Comparison of ENCODE assay signal across 1 cellular context in genomic region chr9:136482793-136483588, GRCh38.
TF ChIP-seq lines count a peak whose summit lies in the region.

A gene with protein sequence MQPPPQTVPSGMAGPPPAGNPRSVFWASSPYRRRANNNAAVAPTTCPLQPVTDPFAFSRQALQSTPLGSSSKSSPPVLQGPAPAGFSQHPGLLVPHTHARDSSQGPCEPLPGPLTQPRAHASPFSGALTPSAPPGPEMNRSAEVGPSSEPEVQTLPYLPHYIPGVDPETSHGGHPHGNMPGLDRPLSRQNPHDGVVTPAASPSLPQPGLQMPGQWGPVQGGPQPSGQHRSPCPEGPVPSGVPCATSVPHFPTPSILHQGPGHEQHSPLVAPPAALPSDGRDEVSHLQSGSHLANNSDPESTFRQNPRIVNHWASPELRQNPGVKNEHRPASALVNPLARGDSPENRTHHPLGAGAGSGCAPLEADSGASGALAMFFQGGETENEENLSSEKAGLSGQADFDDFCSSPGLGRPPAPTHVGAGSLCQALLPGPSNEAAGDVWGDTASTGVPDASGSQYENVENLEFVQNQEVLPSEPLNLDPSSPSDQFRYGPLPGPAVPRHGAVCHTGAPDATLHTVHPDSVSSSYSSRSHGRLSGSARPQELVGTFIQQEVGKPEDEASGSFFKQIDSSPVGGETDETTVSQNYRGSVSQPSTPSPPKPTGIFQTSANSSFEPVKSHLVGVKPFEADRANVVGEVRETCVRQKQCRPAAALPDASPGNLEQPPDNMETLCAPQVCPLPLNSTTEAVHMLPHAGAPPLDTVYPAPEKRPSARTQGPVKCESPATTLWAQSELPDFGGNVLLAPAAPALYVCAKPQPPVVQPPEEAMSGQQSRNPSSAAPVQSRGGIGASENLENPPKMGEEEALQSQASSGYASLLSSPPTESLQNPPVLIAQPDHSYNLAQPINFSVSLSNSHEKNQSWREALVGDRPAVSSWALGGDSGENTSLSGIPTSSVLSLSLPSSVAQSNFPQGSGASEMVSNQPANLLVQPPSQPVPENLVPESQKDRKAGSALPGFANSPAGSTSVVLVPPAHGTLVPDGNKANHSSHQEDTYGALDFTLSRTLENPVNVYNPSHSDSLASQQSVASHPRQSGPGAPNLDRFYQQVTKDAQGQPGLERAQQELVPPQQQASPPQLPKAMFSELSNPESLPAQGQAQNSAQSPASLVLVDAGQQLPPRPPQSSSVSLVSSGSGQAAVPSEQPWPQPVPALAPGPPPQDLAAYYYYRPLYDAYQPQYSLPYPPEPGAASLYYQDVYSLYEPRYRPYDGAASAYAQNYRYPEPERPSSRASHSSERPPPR (N-terminal part only) (minus strand): TSS chr9:136483040. CDS start chr9:136477615, 5,425 bp downstream.

TF ChIP-seq in HepG2, 621 proteins besides CTCF, POLR2A, EP300 and RAD21 (continued from another document and continues in another):
- TF ChIP-seq SP4 (CRISPR knock-in tag; IDR thresholded peaks at IDR 0.05): peak; percentile 98
- TF ChIP-seq MTA3 (CRISPR knock-in tag; IDR thresholded peaks at IDR 0.05): no peak
- TF ChIP-seq MXD1 (CRISPR knock-in tag; IDR thresholded peaks at IDR 0.05): peak; percentile 49; the same call in 1 of the 2 replicates
- TF ChIP-seq, protein P1, sequence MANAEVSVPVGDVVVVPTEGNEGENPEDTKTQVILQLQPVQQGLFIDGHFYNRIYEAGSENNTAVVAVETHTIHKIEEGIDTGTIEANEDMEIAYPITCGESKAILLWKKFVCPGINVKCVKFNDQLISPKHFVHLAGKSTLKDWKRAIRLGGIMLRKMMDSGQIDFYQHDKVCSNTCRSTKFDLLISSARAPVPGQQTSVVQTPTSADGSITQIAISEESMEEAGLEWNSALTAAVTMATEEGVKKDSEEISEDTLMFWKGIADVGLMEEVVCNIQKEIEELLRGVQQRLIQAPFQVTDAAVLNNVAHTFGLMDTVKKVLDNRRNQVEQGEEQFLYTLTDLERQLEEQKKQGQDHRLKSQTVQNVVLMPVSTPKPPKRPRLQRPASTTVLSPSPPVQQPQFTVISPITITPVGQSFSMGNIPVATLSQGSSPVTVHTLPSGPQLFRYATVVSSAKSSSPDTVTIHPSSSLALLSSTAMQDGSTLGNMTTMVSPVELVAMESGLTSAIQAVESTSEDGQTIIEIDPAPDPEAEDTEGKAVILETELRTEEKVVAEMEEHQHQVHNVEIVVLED (CRISPR knock-in tag; IDR thresholded peaks at IDR 0.05; ENCODE audit: borderline replicate concordance): peak; percentile 75
- 0 out of 2 replicates have a peak, but pooled peaks have one; percentile 30 for TF ChIP-seq ZNF891 (CRISPR knock-in tag; IDR thresholded peaks at IDR 0.05)
- TF ChIP-seq MAZ (IDR thresholded peaks at IDR 0.05; ENCODE audit: borderline replicate concordance, low read depth, low read length): peak; percentile 62; the same call in 1 of the 2 replicates
- TF ChIP-seq MAZ (CRISPR knock-in tag; IDR thresholded peaks at IDR 0.05; ENCODE audit: low read depth): peak; percentile 76
- peak; percentile 81 for TF ChIP-seq POLR2AphosphoS5 (IDR thresholded peaks at IDR 0.05; ENCODE audit: low read depth, low read length)
- TF ChIP-seq, protein P2, sequence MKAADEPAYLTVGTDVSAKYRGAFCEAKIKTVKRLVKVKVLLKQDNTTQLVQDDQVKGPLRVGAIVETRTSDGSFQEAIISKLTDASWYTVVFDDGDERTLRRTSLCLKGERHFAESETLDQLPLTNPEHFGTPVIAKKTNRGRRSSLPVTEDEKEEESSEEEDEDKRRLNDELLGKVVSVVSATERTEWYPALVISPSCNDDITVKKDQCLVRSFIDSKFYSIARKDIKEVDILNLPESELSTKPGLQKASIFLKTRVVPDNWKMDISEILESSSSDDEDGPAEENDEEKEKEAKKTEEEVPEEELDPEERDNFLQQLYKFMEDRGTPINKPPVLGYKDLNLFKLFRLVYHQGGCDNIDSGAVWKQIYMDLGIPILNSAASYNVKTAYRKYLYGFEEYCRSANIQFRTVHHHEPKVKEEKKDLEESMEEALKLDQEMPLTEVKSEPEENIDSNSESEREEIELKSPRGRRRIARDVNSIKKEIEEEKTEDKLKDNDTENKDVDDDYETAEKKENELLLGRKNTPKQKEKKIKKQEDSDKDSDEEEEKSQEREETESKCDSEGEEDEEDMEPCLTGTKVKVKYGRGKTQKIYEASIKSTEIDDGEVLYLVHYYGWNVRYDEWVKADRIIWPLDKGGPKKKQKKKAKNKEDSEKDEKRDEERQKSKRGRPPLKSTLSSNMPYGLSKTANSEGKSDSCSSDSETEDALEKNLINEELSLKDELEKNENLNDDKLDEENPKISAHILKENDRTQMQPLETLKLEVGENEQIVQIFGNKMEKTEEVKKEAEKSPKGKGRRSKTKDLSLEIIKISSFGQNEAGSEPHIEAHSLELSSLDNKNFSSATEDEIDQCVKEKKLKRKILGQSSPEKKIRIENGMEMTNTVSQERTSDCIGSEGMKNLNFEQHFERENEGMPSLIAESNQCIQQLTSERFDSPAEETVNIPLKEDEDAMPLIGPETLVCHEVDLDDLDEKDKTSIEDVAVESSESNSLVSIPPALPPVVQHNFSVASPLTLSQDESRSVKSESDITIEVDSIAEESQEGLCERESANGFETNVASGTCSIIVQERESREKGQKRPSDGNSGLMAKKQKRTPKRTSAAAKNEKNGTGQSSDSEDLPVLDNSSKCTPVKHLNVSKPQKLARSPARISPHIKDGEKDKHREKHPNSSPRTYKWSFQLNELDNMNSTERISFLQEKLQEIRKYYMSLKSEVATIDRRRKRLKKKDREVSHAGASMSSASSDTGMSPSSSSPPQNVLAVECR (CRISPR knock-in tag; IDR thresholded peaks at IDR 0.05; ENCODE audit: borderline replicate concordance): peak; percentile 80; the same call in 1 of the 2 replicates
- peak; percentile 52; the same call in 1 of the 2 replicates for TF ChIP-seq NFKB2 (CRISPR knock-in tag; IDR thresholded peaks at IDR 0.05; ENCODE audit: borderline replicate concordance)
- 0 out of 2 replicates have a peak, but pooled peaks have one; percentile 52 for TF ChIP-seq ZNF772 (CRISPR knock-in tag; IDR thresholded peaks at IDR 0.05)
- TF ChIP-seq, protein P3, sequence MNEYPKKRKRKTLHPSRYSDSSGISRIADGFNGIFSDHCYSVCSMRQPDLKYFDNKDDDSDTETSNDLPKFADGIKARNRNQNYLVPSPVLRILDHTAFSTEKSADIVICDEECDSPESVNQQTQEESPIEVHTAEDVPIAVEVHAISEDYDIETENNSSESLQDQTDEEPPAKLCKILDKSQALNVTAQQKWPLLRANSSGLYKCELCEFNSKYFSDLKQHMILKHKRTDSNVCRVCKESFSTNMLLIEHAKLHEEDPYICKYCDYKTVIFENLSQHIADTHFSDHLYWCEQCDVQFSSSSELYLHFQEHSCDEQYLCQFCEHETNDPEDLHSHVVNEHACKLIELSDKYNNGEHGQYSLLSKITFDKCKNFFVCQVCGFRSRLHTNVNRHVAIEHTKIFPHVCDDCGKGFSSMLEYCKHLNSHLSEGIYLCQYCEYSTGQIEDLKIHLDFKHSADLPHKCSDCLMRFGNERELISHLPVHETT (CRISPR knock-in tag; conservative IDR thresholded peaks at IDR 0.05): peak; percentile 70; the same call in 1 of the 2 replicates
- 0 out of 2 replicates have a peak, but pooled peaks have one; percentile 57 for TF ChIP-seq FOXC1 (CRISPR knock-in tag; IDR thresholded peaks at IDR 0.05; ENCODE audit: borderline replicate concordance)
- TF ChIP-seq ZFP82 (CRISPR knock-in tag; IDR thresholded peaks at IDR 0.05; ENCODE audit: borderline replicate concordance): 0 out of 2 replicates have a peak, but pooled peaks have one; percentile 49
- peak; percentile 52; the same call in 1 of the 2 replicates for TF ChIP-seq MEIS2 (CRISPR knock-in tag; IDR thresholded peaks at IDR 0.05)
- TF ChIP-seq ZNF329 (CRISPR knock-in tag; IDR thresholded peaks at IDR 0.05; ENCODE audit: low read depth): peak; percentile 66
- TF ChIP-seq AGO2 (optimal IDR thresholded peaks at IDR 0.05; ENCODE audit: low read depth, low read length): peak; percentile 88
- peak; percentile 25; the same call in 1 of the 2 replicates for TF ChIP-seq IRF2 (CRISPR knock-in tag; IDR thresholded peaks at IDR 0.05)
- TF ChIP-seq, protein P4, sequence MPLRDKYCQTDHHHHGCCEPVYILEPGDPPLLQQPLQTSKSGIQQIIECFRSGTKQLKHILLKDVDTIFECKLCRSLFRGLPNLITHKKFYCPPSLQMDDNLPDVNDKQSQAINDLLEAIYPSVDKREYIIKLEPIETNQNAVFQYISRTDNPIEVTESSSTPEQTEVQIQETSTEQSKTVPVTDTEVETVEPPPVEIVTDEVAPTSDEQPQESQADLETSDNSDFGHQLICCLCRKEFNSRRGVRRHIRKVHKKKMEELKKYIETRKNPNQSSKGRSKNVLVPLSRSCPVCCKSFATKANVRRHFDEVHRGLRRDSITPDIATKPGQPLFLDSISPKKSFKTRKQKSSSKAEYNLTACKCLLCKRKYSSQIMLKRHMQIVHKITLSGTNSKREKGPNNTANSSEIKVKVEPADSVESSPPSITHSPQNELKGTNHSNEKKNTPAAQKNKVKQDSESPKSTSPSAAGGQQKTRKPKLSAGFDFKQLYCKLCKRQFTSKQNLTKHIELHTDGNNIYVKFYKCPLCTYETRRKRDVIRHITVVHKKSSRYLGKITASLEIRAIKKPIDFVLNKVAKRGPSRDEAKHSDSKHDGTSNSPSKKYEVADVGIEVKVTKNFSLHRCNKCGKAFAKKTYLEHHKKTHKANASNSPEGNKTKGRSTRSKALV (CRISPR knock-in tag; IDR thresholded peaks at IDR 0.05): peak; percentile 33; the same call in 1 of the 2 replicates
- TF ChIP-seq ZNF781 (CRISPR knock-in tag; IDR thresholded peaks at IDR 0.05; ENCODE audit: borderline replicate concordance, not compliant biosample characterization): no peak
- peak; percentile 22; the same call in 1 of the 2 replicates for TF ChIP-seq ZNF777 (CRISPR knock-in tag; IDR thresholded peaks at IDR 0.05)
- peak; percentile 81 for TF ChIP-seq SIN3B (IDR thresholded peaks at IDR 0.05; ENCODE audit: low read length)
- TF ChIP-seq MATR3 (CRISPR knock-in tag; IDR thresholded peaks at IDR 0.05): no peak
- no peak for TF ChIP-seq CCDC6 (CRISPR knock-in tag; IDR thresholded peaks at IDR 0.05)
- TF ChIP-seq CEBPG (CRISPR knock-in tag; IDR thresholded peaks at IDR 0.05): peak; percentile 80
- peak; percentile 69; the same call in 1 of the 2 replicates for TF ChIP-seq ZMYM4 (CRISPR knock-in tag; IDR thresholded peaks at IDR 0.05)
- TF ChIP-seq, protein P5, sequence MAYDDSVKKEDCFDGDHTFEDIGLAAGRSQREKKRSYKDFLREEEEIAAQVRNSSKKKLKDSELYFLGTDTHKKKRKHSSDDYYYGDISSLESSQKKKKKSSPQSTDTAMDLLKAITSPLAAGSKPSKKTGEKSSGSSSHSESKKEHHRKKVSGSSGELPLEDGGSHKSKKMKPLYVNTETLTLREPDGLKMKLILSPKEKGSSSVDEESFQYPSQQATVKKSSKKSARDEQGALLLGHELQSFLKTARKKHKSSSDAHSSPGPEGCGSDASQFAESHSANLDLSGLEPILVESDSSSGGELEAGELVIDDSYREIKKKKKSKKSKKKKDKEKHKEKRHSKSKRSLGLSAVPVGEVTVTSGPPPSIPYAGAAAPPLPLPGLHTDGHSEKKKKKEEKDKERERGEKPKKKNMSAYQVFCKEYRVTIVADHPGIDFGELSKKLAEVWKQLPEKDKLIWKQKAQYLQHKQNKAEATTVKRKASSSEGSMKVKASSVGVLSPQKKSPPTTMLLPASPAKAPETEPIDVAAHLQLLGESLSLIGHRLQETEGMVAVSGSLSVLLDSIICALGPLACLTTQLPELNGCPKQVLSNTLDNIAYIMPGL (CRISPR knock-in tag; IDR thresholded peaks at IDR 0.05; ENCODE audit: borderline replicate concordance in 1 of 2, low read depth in 1 of 2): peak in 1 of 2 experiments; percentile 45; a peak in 1 of 4 replicates
- no peak for TF ChIP-seq ZNF737 (CRISPR knock-in tag; IDR thresholded peaks at IDR 0.05; ENCODE audit: borderline replicate concordance)
- TF ChIP-seq KDM5A (IDR thresholded peaks at IDR 0.05; ENCODE audit: borderline replicate concordance, low read length): peak; percentile 82; the same call in 1 of the 2 replicates
- peak; percentile 33; the same call in 1 of the 2 replicates for TF ChIP-seq TBX2 (CRISPR knock-in tag; IDR thresholded peaks at IDR 0.05; ENCODE audit: borderline replicate concordance)
- TF ChIP-seq SALL1 (CRISPR knock-in tag; IDR thresholded peaks at IDR 0.05): peak; percentile 78
- 0 out of 2 replicates have a peak, but pooled peaks have one; percentile 17 for TF ChIP-seq ZNF792 (CRISPR knock-in tag; IDR thresholded peaks at IDR 0.05)
- TF ChIP-seq, protein P6, sequence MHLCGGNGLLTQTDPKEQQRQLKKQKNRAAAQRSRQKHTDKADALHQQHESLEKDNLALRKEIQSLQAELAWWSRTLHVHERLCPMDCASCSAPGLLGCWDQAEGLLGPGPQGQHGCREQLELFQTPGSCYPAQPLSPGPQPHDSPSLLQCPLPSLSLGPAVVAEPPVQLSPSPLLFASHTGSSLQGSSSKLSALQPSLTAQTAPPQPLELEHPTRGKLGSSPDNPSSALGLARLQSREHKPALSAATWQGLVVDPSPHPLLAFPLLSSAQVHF (CRISPR knock-in tag; IDR thresholded peaks at IDR 0.05): 0 out of 2 replicates have a peak, but pooled peaks have one; percentile 54
- TF ChIP-seq ZNF616 (CRISPR knock-in tag; IDR thresholded peaks at IDR 0.05; ENCODE audit: low read depth): peak; percentile 50; the same call in 1 of the 2 replicates
- no peak for TF ChIP-seq SP1 (IDR thresholded peaks at IDR 0.05)
- TF ChIP-seq SP1 (CRISPR knock-in tag; IDR thresholded peaks at IDR 0.05): peak; percentile 99
- TF ChIP-seq ARHGAP35 (CRISPR knock-in tag; IDR thresholded peaks at IDR 0.05; ENCODE audit: borderline replicate concordance): no peak
- 0 out of 2 replicates have a peak, but pooled peaks have one; percentile 38 for TF ChIP-seq MIER3 (CRISPR knock-in tag; IDR thresholded peaks at IDR 0.05; ENCODE audit: borderline replicate concordance)
- TF ChIP-seq MED1 (CRISPR knock-in tag; IDR thresholded peaks at IDR 0.05): peak; percentile 54
